1 cellular context compared by ENCODE assay signal in the genomic region with DNA sequence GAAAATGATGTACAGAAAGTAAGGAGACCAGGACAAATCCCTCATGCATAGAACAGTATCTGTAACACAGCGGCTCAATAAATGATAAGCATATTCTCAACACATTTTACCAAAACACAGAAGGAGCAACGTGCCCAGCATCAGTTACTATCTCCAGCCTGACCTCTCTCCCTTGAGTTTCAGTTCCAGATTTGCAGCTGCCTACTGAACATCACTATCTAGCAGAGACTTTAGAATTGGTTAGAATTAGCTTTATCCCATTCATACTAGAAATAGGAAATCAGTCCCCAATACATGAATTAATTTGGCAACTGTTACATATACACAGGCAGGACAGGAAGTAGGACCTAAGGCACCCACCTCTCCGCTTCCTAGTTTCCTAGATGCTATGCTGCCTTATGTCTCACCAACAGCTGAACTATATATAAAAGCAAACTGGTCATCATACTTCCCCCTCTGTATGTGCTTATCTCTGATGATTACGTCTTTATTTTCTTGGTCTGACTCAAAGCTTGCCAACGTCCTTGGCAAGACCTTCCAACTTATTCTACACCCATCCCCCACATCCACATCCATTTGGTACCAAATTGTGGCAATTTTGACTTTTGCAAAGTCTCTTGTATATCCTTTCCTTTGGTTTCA.
TF ChIP-seq lines count a peak whose summit lies in the region.

No MANE protein-coding gene starts in this region.

TF ChIP-seq in GM12878, 131 proteins besides CTCF, POLR2A, EP300 and RAD21:
- no peak for TF ChIP-seq BRCA1 (IDR thresholded peaks at IDR 0.05; ENCODE audit: low read depth, low read length)
- peak in 1 of 2 experiments; percentile 43; a peak in 1 of 4 replicates for TF ChIP-seq ETV6 (conservative IDR thresholded peaks at IDR 0.05 in 1 of 2, IDR thresholded peaks at IDR 0.05 in 1 of 2; ENCODE audit: borderline replicate concordance in 1 of 2, low read depth in 1 of 2)
- TF ChIP-seq, protein P1, sequence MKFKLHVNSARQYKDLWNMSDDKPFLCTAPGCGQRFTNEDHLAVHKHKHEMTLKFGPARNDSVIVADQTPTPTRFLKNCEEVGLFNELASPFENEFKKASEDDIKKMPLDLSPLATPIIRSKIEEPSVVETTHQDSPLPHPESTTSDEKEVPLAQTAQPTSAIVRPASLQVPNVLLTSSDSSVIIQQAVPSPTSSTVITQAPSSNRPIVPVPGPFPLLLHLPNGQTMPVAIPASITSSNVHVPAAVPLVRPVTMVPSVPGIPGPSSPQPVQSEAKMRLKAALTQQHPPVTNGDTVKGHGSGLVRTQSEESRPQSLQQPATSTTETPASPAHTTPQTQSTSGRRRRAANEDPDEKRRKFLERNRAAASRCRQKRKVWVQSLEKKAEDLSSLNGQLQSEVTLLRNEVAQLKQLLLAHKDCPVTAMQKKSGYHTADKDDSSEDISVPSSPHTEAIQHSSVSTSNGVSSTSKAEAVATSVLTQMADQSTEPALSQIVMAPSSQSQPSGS (IDR thresholded peaks at IDR 0.05; ENCODE audit: low read length) = peak; percentile 49; the same call in 1 of the 2 replicates
- peak; percentile 50; the same call in 1 of the 2 replicates for TF ChIP-seq ATF7 (IDR thresholded peaks at IDR 0.05; ENCODE audit: low read depth)
- peak; percentile 68; the same call in 1 of the 2 replicates for TF ChIP-seq ESRRA (IDR thresholded peaks at IDR 0.05; ENCODE audit: low read length)
- TF ChIP-seq, protein P2, sequence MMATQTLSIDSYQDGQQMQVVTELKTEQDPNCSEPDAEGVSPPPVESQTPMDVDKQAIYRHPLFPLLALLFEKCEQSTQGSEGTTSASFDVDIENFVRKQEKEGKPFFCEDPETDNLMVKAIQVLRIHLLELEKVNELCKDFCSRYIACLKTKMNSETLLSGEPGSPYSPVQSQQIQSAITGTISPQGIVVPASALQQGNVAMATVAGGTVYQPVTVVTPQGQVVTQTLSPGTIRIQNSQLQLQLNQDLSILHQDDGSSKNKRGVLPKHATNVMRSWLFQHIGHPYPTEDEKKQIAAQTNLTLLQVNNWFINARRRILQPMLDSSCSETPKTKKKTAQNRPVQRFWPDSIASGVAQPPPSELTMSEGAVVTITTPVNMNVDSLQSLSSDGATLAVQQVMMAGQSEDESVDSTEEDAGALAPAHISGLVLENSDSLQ (IDR thresholded peaks at IDR 0.05) = no peak
- no peak for TF ChIP-seq ZZZ3 (IDR thresholded peaks at IDR 0.05; ENCODE audit: control insufficient read depth, insufficient read length, low read depth)
- no peak for TF ChIP-seq WRNIP1 (IDR thresholded peaks at IDR 0.05; ENCODE audit: borderline replicate concordance, low read depth, low read length)
- peak; percentile 62 for TF ChIP-seq JUNB (IDR thresholded peaks at IDR 0.05)
- TF ChIP-seq, protein P3, sequence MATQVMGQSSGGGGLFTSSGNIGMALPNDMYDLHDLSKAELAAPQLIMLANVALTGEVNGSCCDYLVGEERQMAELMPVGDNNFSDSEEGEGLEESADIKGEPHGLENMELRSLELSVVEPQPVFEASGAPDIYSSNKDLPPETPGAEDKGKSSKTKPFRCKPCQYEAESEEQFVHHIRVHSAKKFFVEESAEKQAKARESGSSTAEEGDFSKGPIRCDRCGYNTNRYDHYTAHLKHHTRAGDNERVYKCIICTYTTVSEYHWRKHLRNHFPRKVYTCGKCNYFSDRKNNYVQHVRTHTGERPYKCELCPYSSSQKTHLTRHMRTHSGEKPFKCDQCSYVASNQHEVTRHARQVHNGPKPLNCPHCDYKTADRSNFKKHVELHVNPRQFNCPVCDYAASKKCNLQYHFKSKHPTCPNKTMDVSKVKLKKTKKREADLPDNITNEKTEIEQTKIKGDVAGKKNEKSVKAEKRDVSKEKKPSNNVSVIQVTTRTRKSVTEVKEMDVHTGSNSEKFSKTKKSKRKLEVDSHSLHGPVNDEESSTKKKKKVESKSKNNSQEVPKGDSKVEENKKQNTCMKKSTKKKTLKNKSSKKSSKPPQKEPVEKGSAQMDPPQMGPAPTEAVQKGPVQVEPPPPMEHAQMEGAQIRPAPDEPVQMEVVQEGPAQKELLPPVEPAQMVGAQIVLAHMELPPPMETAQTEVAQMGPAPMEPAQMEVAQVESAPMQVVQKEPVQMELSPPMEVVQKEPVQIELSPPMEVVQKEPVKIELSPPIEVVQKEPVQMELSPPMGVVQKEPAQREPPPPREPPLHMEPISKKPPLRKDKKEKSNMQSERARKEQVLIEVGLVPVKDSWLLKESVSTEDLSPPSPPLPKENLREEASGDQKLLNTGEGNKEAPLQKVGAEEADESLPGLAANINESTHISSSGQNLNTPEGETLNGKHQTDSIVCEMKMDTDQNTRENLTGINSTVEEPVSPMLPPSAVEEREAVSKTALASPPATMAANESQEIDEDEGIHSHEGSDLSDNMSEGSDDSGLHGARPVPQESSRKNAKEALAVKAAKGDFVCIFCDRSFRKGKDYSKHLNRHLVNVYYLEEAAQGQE (IDR thresholded peaks at IDR 0.05; ENCODE audit: low read depth, low read length) = no peak
- TF ChIP-seq SPI1 (IDR thresholded peaks at IDR 0.05; ENCODE audit: borderline replicate concordance, insufficient read depth, low read depth, low read length) = peak; percentile 85
